22 cellular contexts compared by ENCODE assay signal in the genomic region with DNA sequence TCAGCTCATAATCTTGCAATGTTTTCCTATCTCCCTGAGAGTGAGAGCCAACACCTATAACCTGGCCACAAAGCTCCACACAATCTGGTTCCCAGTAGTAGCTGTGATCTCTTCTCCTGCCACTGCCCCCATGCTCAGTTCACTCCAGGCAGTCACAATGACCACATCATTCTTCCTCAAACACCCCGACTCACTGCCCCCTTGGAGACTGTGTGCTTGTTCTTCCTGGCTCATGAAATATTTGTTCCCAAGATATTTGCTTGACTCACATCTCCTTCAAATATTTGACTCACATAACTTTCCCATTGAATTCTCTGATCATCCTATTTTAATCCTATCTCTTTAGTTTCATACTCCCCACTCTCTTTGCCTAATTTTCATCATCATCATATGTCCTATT.
DNase-seq lines count a peak whose midpoint lies in the region; ATAC-seq, FAIRE-seq and TF ChIP-seq lines count a peak whose summit lies in the region.
"Had no signal": no experiment of that assay in that cellular context is flagged by ENCODE, and none has a peak within 500 bp of the region (broad histone marks: within the 10 kb centered on the region; RNA-seq: fewer than 3 reads in every experiment).

No MANE protein-coding gene starts in this region.

- in situ Hi-C loops in mammary epithelial cell (cut with MboI; ENCODE audit: low sequenced_read_pairs in 2 of 2): no loop called here

- BruUV-seq in MCF 10A (replicated peaks; lab: Mats Ljungman, UMichigan) (no TSS peak), mammary epithelial cell (replicated peaks; lab: Mats Ljungman, UMichigan) (no TSS peak)

- DNase-seq in MCF 10A (ENCODE audit: unreplicated experiment): peak; percentile 30
- no peak for DNase-seq in breast epithelium (ENCODE audit: low spot score in 2 of 2)
- DNase-seq in mammary epithelial cell: peak; percentile 72
- DNase-seq in iPS-NIHi7 (ENCODE audit: extremely low spot score): peak; percentile 12
- no peak for DNase-seq in pancreas
- DNase-seq in AG08395 (ENCODE audit: low spot score): no peak
- DNase-seq in SKM-1 treated with dmso at 0.1 percent for 144 hours (lab: John Stamatoyannopoulos, UW; ENCODE audit: unreplicated experiment): no peak
- DNase-seq: activated effector memory CD4-positive, alpha-beta T cell treated with anti-CD3 and anti-CD28 coated beads, Interleukin-2, amount 50 U/mL, for 16 hours; DMS79; glutamatergic neuron; NCI-H1092; NCI-H2171 treated with DMSO at 0.1 percent for 48 hours; retina; stimulated activated naive CD8-positive, alpha-beta T cell treated with anti-CD3 and anti-CD28 coated beads, Interleukin-15, Interleukin-2, amounts not matched to agents 100 U/mL and 50 U/mL, for 24 hours; trophoblast cell had no signal

- no peak overlapping the region for H3K4me3 Mint-ChIP-seq in MCF 10A (ENCODE audit: unreplicated experiment)
- H3K4me3 Mint-ChIP-seq: neural progenitor cell had no signal

- no peaks in the 10 kb centered on the region for H3K36me3 ChIP-seq in breast epithelium
- H3K36me3 ChIP-seq in mammary epithelial cell (ENCODE audit: insufficient read depth, low read length): no peaks in the 10 kb centered on the region
- no peaks in the 10 kb centered on the region for H3K36me3 ChIP-seq in pancreas
- H3K36me3 ChIP-seq: neural progenitor cell had no signal

- peaks cover 30% of the 10 kb centered on the region for H3K4me1 Mint-ChIP-seq in MCF 10A (ENCODE audit: insufficient read depth, unreplicated experiment)
- H3K4me1 Mint-ChIP-seq: neural progenitor cell had no signal

- WGBS in mammary epithelial cell (ENCODE audit: low coverage, missing lambda C conversion rate): 0% methylated on average over 1 of the region's 1 CpG
- 33 to 58% methylated on average over 1 of the region's 1 CpG for WGBS in pancreas, 2 donors

- no peak for TF ChIP-seq POLR2A in breast epithelium (IDR thresholded peaks at IDR 0.05)

- H3K9me3 ChIP-seq in breast epithelium (no peaks in the 10 kb centered on the region), mammary epithelial cell (replicated peaks; ENCODE audit: insufficient read depth, low read length) (no peaks in the 10 kb centered on the region), pancreas (no peaks in the 10 kb centered on the region)

- intact Hi-C loops in MCF 10A (cut with micrococcal nuclease) (no loop called here), breast epithelium (cut with DNase I; ENCODE audit: low total_unique reads) (no loop called here), mammary epithelial cell (cut with micrococcal nuclease) (loop anchor here (2.0 kb wide), 1 partner anchor 72 kb away; no protein-coding TSS in a partner anchor), pancreas (cut with DNase I) (no loop called here)

- TF ChIP-seq CTCF in MCF 10A (IDR thresholded peaks at IDR 0.05; ENCODE audit: unreplicated experiment) (no peak), breast epithelium (IDR thresholded peaks at IDR 0.05) (no peak), mammary epithelial cell (conservative IDR thresholded peaks at IDR 0.05 in 1 of 2, IDR thresholded peaks at IDR 0.05 in 1 of 2; ENCODE audit: extremely low read depth in 1 of 2, insufficient read depth in 1 of 2, low read depth in 1 of 2, low read length in 2 of 2) (no peak), pancreas (IDR thresholded peaks at IDR 0.05) (no peak)

- no peaks in the 10 kb centered on the region for H4K20me1 ChIP-seq in mammary epithelial cell (ENCODE audit: insufficient read depth, low read length)

- CTCF ChIA-PET in MCF 10A (lab: Yijun Ruan, JAX): interaction anchor here (0.6 to 1.2 kb wide), 3 partner anchors 45 to 74 kb away, joined by 3 to 5 read pairs (median 3); no protein-coding TSS in a partner anchor
- CTCF ChIA-PET in mammary epithelial cell (lab: Charles Lee; ENCODE audit: low non-redundant PET): no interaction called here

- H3K27me3 Mint-ChIP-seq in MCF 10A (ENCODE audit: insufficient read depth, unreplicated experiment): no peaks in the 10 kb centered on the region

- no peaks in the 10 kb centered on the region for H3K36me3 Mint-ChIP-seq in MCF 10A (ENCODE audit: insufficient read depth, unreplicated experiment)
- H3K36me3 Mint-ChIP-seq: neural progenitor cell had no signal

- H3K27ac Mint-ChIP-seq in MCF 10A (ENCODE audit: low read depth, unreplicated experiment): no peak overlapping the region
- H3K27ac Mint-ChIP-seq: neural progenitor cell had no signal

- H3K4me2 ChIP-seq in mammary epithelial cell (ENCODE audit: insufficient read depth, low read depth, low read length): no peak overlapping the region
- H3K4me2 ChIP-seq: neural progenitor cell had no signal

- H3K9me3 Mint-ChIP-seq in MCF 10A (ENCODE audit: unreplicated experiment): peaks cover 8% of the 10 kb centered on the region

- peak overlapping the region in 1 of 2 donors; percentile 17 for H3K27ac ChIP-seq in breast epithelium
- H3K27ac ChIP-seq in mammary epithelial cell (ENCODE audit: insufficient read depth, low read depth, low read length): peak overlapping the region; percentile 46
- no peak overlapping the region for H3K27ac ChIP-seq in pancreas
- H3K27ac ChIP-seq: 22Rv1, coronary artery, neural progenitor cell, SK-N-MC had no signal

- ATAC-seq in pancreas (no peak), GM19023 (IDR thresholded peaks at IDR 0.05; ENCODE audit: unreplicated experiment) (no peak)
- ATAC-seq: Panc1; stimulated activated naive CD8-positive, alpha-beta T cell treated with anti-CD3 and anti-CD28 coated beads, Interleukin-15, Interleukin-2, amounts not matched to agents 100 U/mL and 50 U/mL, for 24 hours had no signal

- POLR2A ChIA-PET in MCF 10A (lab: Yijun Ruan, JAX): interaction anchor here (0.6 to 1.1 kb wide), 2 partner anchors 241 to 289 kb away, joined by 3 to 4 read pairs; no protein-coding TSS in a partner anchor

- no peak overlapping the region for H3K9ac ChIP-seq in mammary epithelial cell (ENCODE audit: insufficient read depth, low read length)
- H3K9ac ChIP-seq: neural progenitor cell had no signal

- H3K27me3 ChIP-seq in breast epithelium: no peaks in the 10 kb centered on the region
- H3K27me3 ChIP-seq in mammary epithelial cell (ENCODE audit: insufficient read depth, low read length): no peaks in the 10 kb centered on the region
- H3K27me3 ChIP-seq in pancreas: no peaks in the 10 kb centered on the region
- H3K27me3 ChIP-seq: neural progenitor cell had no signal

- H3K4me1 ChIP-seq in breast epithelium: no peaks in the 10 kb centered on the region
- peaks cover 44% of the 10 kb centered on the region for H3K4me1 ChIP-seq in mammary epithelial cell (ENCODE audit: insufficient read depth, low read length)
- no peaks in the 10 kb centered on the region for H3K4me1 ChIP-seq in pancreas
- H3K4me1 ChIP-seq: neural progenitor cell had no signal

- H3K79me2 ChIP-seq in mammary epithelial cell (ENCODE audit: insufficient read depth, low read length): no peaks in the 10 kb centered on the region

- dilution Hi-C loops in mammary epithelial cell (cut with HindIII; ENCODE audit: low sequenced_read_pairs): no loop called here

- peak overlapping the region; percentile 73 for H2AFZ ChIP-seq in mammary epithelial cell (ENCODE audit: low read depth, low read length)
- H2AFZ ChIP-seq: neural progenitor cell had no signal

- no peak for FAIRE-seq in pancreas (lab: Jason Lieb, UNC)
- FAIRE-seq: islet of Langerhans had no signal

- H3K4me3 ChIP-seq in breast epithelium (no peak overlapping the region), mammary epithelial cell (replicated peaks in 1 of 3; ENCODE audit: insufficient read depth in 1 of 3, low read depth in 2 of 3, low read length in 3 of 3) (no peak overlapping the region), pancreas (no peak overlapping the region)
- H3K4me3 ChIP-seq: coronary artery, neural progenitor cell, SK-N-MC had no signal

Comparison
In these comparisons a context has a peak if more than half of its experiments do, and no peak if none do; other contexts are left out.
1. DNase-seq: peak in MCF 10A (single experiment), mammary epithelial cell (single experiment) and iPS-NIHi7 (single experiment); none in breast epithelium (0 of 2), pancreas (0 of 6), AG08395 (single experiment) and SKM-1 treated with dmso at 0.1 percent for 144 hours (single experiment).